ENCODE assay signal across 8 cellular contexts in genomic region chr16:85334718-85335583, GRCh38.
DNase-seq lines count a peak whose midpoint lies in the region; ATAC-seq, FAIRE-seq and TF ChIP-seq lines count a peak whose summit lies in the region.

No MANE protein-coding gene starts in this region.

- DNase-seq in GM23338 (ENCODE audit: low spot score) (peak; percentile 86), SK-N-DZ (ENCODE audit: low spot score) (peak; percentile 56), endothelial cell of umbilical vein (ENCODE audit: low read depth, low spot score) (peak; percentile 49), middle frontal gyrus (ENCODE audit: extremely low spot score, low spot score) (no peak), H4 (ENCODE audit: low spot score) (no peak)

- H3K4me3 Mint-ChIP-seq in GM23338, result peak overlapping the region; percentile 73

- CTCF ChIA-PET in endothelial cell of umbilical vein (lab: Charles Lee), result interaction anchor here (1.0 to 2.2 kb wide), 9 partner anchors 10 to 282 kb away, joined by 3 to 13 read pairs (median 3); no protein-coding TSS in a partner anchor

- dilution Hi-C loops in endothelial cell of umbilical vein (cut with MboI; ENCODE audit: extremely low pct_ligation_motif_present, low sequenced_read_pairs), result no loop called here

- H3K36me3 ChIP-seq in GM23338 (ENCODE audit: insufficient read depth) (no peaks in the 10 kb centered on the region), endothelial cell of umbilical vein (ENCODE audit: control insufficient read depth in 2 of 2, extremely low read depth in 1 of 2, insufficient read depth in 2 of 2, low read length in 2 of 2) (no peaks in the 10 kb centered on the region), parathyroid adenoma (ENCODE audit: control insufficient read depth, insufficient read depth, low read length) (no peaks in the 10 kb centered on the region)

- H3K27me3 ChIP-seq in GM23338 (ENCODE audit: insufficient read depth) (peaks cover 35% of the 10 kb centered on the region), endothelial cell of umbilical vein (ENCODE audit: control insufficient read depth in 2 of 2, insufficient read depth in 2 of 2, low read length in 2 of 2) (no peaks in the 10 kb centered on the region), parathyroid adenoma (ENCODE audit: control insufficient read depth, insufficient read depth, low read length) (no peaks in the 10 kb centered on the region)

- POLR2A ChIA-PET in endothelial cell of umbilical vein (lab: Charles Lee), result no interaction called here

- H3K9me3 ChIP-seq in endothelial cell of umbilical vein (replicated peaks; ENCODE audit: control insufficient read depth, insufficient read depth, low read length) (no peaks in the 10 kb centered on the region), parathyroid adenoma (ENCODE audit: control insufficient read depth, low read length) (no peaks in the 10 kb centered on the region)

- intact Hi-C loops in endothelial cell of umbilical vein (cut with micrococcal nuclease), result loop anchor here (2.0 to 10.0 kb wide), 2 partner anchors 16 to 220 kb away; partner anchors contain the start of gene CIBAR2

- H3K4me1 ChIP-seq in GM23338 (ENCODE audit: insufficient read depth) (peaks cover 35% of the 10 kb centered on the region), endothelial cell of umbilical vein (ENCODE audit: control insufficient read depth, extremely low read depth, insufficient read depth, low read length) (peaks cover 15% of the 10 kb centered on the region), parathyroid adenoma (peaks cover 5% of the 10 kb centered on the region)

- H3K4me2 ChIP-seq in GM23338, result peak overlapping the region; percentile 86
- peak overlapping the region; percentile 54 for H3K4me2 ChIP-seq in endothelial cell of umbilical vein (ENCODE audit: insufficient read depth, low read length)
- H3K4me2 ChIP-seq in parathyroid adenoma (ENCODE audit: low read length), result no peak overlapping the region

- H2AFZ ChIP-seq in GM23338, result no peak overlapping the region
- H2AFZ ChIP-seq in endothelial cell of umbilical vein (ENCODE audit: low read depth, low read length), result peak overlapping the region; percentile 36
- H2AFZ ChIP-seq in parathyroid adenoma, result peak overlapping the region; percentile 25

- H3K27ac ChIP-seq in GM23338 (ENCODE audit: low read depth) (peak overlapping the region; percentile 5; the same call in 1 of the 2 replicates), endothelial cell of umbilical vein (ENCODE audit: insufficient read depth, low read depth, low read length) (no peak overlapping the region), parathyroid adenoma (no peak overlapping the region)

- TF ChIP-seq POLR2A in endothelial cell of umbilical vein (IDR thresholded peaks at IDR 0.05; ENCODE audit: low read depth, low read length), result no peak

- no peaks in the 10 kb centered on the region for H3K9me1 ChIP-seq in endothelial cell of umbilical vein (replicated peaks; ENCODE audit: control insufficient read depth, extremely low read depth, insufficient read depth, low read length)

- peak; percentile 77 for FAIRE-seq in endothelial cell of umbilical vein (lab: Jason Lieb, UNC)

- TF ChIP-seq CTCF in GM23338 (conservative IDR thresholded peaks at IDR 0.05; ENCODE audit: low read depth in 2 of 2), result peak; percentile 13 to 36; a peak in 2 of 4 replicates
- TF ChIP-seq CTCF in endothelial cell of umbilical vein (IDR thresholded peaks at IDR 0.05; ENCODE audit: extremely low read depth in 1 of 2, insufficient read depth in 1 of 2, low read depth in 1 of 2, low read length in 2 of 2), result no peak
- no peak for TF ChIP-seq CTCF in parathyroid adenoma (IDR thresholded peaks at IDR 0.05)

- H3K9me3 Mint-ChIP-seq in GM23338, result peaks cover 5% of the 10 kb centered on the region; the same call in 2 of the 3 replicates

- ATAC-seq in GM23338 (peak; percentile 55), GM19467 (IDR thresholded peaks at IDR 0.05; ENCODE audit: unreplicated experiment) (no peak), HG02973 (IDR thresholded peaks at IDR 0.05; ENCODE audit: unreplicated experiment) (no peak)

- peaks cover 67% of the 10 kb centered on the region for H3K4me1 Mint-ChIP-seq in GM23338

- no peaks in the 10 kb centered on the region; the same call in 1 of the 2 replicates for H4K20me1 ChIP-seq in GM23338 (replicated peaks; ENCODE audit: insufficient read depth)
- no peaks in the 10 kb centered on the region for H4K20me1 ChIP-seq in endothelial cell of umbilical vein (replicated peaks; ENCODE audit: control insufficient read depth, extremely low read depth, insufficient read depth, low read length)

- H3K9ac ChIP-seq in endothelial cell of umbilical vein (replicated peaks; ENCODE audit: extremely low read depth, insufficient read depth, low read length), result no peak overlapping the region
- no peak overlapping the region for H3K9ac ChIP-seq in parathyroid adenoma

- peaks cover 19% of the 10 kb centered on the region for H3F3A ChIP-seq in GM23338 (replicated peaks; ENCODE audit: low read depth)

- peak overlapping the region; percentile 48 for H3K4me3 ChIP-seq in GM23338
- H3K4me3 ChIP-seq in endothelial cell of umbilical vein (replicated peaks in 1 of 3; ENCODE audit: insufficient read depth in 1 of 3, low read depth in 1 of 3, low read length in 3 of 3), result peak overlapping the region in 1 of 3 experiments; percentile 33
- H3K4me3 ChIP-seq in parathyroid adenoma (ENCODE audit: low read depth, low read length), result no peak overlapping the region

- H3K9me2 ChIP-seq in GM23338 (ENCODE audit: insufficient read depth), result no peaks in the 10 kb centered on the region

- H3K36me3 Mint-ChIP-seq in GM23338 (ENCODE audit: low read depth), result no peaks in the 10 kb centered on the region; the same call in 1 of the 3 replicates

- H3K27me3 Mint-ChIP-seq in GM23338 (ENCODE audit: insufficient read depth, low read depth, poor library complexity), result peaks cover 46% of the 10 kb centered on the region

- BruUV-seq in endothelial cell of umbilical vein (replicated peaks; lab: Mats Ljungman, UMichigan), result no TSS peak

- H3K79me2 ChIP-seq in GM23338 (replicated peaks; ENCODE audit: insufficient read depth) (no peaks in the 10 kb centered on the region; the same call in 1 of the 2 replicates), endothelial cell of umbilical vein (ENCODE audit: control insufficient read depth, insufficient read depth, low read length) (no peaks in the 10 kb centered on the region), parathyroid adenoma (peaks cover 9% of the 10 kb centered on the region)

- H3K27ac Mint-ChIP-seq in GM23338, result peak overlapping the region; percentile 82

TF ChIP-seq in GM23338, 12 proteins besides CTCF, POLR2A, EP300 and RAD21 (continues in another document):
- TF ChIP-seq EZH2phosphoT487 (IDR thresholded peaks at IDR 0.05; ENCODE audit: unreplicated experiment) (no peak), ZNF114 (CRISPR knock-in tag; IDR thresholded peaks at IDR 0.05) (no peak), NANOG (IDR thresholded peaks at IDR 0.05; ENCODE audit: borderline replicate concordance) (peak; percentile 48; the same call in 1 of the 2 replicates), ZNF331 (CRISPR knock-in tag; IDR thresholded peaks at IDR 0.05; ENCODE audit: low read depth) (no peak)

TF ChIP-seq in endothelial cell of umbilical vein, 7 proteins besides CTCF, POLR2A, EP300 and RAD21:
- TF ChIP-seq JUN (IDR thresholded peaks at IDR 0.05; ENCODE audit: borderline replicate concordance, insufficient read depth, insufficient read length, low read depth) (no peak), GATA2 (IDR thresholded peaks at IDR 0.05; ENCODE audit: insufficient read depth, insufficient read length, low read depth, low read length) (peak; percentile 44)
TF ChIP-seq in endothelial cell of umbilical vein: peak in this region for 1.

Comparison
In these comparisons a context has a peak if more than half of its experiments do, and no peak if none do; other contexts are left out.
1. DNase-seq: peak in GM23338 (single experiment), SK-N-DZ (single experiment) and endothelial cell of umbilical vein (single experiment); none in middle frontal gyrus (single experiment) and H4 (single experiment).
2. CTCF ChIP-seq: peak in GM23338 (2 of 2); none in endothelial cell of umbilical vein (0 of 2) and parathyroid adenoma (single experiment).